In genomic region chr9:133621868-133622267, GRCh38 we compare ENCODE assay signal across 21 cellular contexts. TPM values are rescaled to one million over a fixed set of nuclear protein-coding genes. Genes with fewer than 3 reads are reported as not detected.
DNase-seq lines count a peak whose midpoint lies in the region; ATAC-seq lines count a peak whose summit lies in the region.
"Had no signal": no experiment of that assay in that cellular context is flagged by ENCODE, and none has a peak within 500 bp of the region (broad histone marks: within the 10 kb centered on the region; RNA-seq: fewer than 3 reads in every experiment).

No MANE protein-coding gene starts in this region.

- H3K9me3 ChIP-seq in T-helper 17 cell (ENCODE audit: control insufficient read depth, low read length, poor library complexity, severe bottlenecking), result no peaks in the 10 kb centered on the region

- DNase-seq in NCI-H1092 treated with DMSO at 0.1 percent for 48 hours (lab: John Stamatoyannopoulos, UW), result peak; percentile 12
- DNase-seq in NCI-H1092 (lab: John Stamatoyannopoulos, UW), result no peak
- DNase-seq in activated naive CD4-positive, alpha-beta T cell (lab: John Stamatoyannopoulos, UW), result no peak
- peak; percentile 68 for DNase-seq in NCI-H146 (lab: John Stamatoyannopoulos, UW)
- no peak for DNase-seq in T-helper 17 cell
- no peak for DNase-seq in NCI-H1930 (lab: John Stamatoyannopoulos, UW)
- DNase-seq: 8988T; C1 segment of cervical spinal cord; EL; GF-D8; IMR-90; NCI-H2029; NCI-H226; NCI-H524 treated with DMSO at 0.1 percent for 48 hours; NK-92 treated with Interleukin-12 subunit alpha and Interleukin-12 subunit beta, amount 100 ng/mL, for 24 hours had no signal

- peak overlapping the region; percentile 57 for H3K4me3 Mint-ChIP-seq in activated naive CD4-positive, alpha-beta T cell treated with anti-CD3 and anti-CD28 coated beads, Interleukin-2, amount 50 U/mL, for 24 hours
- H3K4me3 Mint-ChIP-seq in T-helper 17 cell, result peak overlapping the region; percentile 39
- H3K4me3 Mint-ChIP-seq: CD8-positive, alpha-beta T cell had no signal

- no peaks in the 10 kb centered on the region for H3K9me3 Mint-ChIP-seq in activated naive CD4-positive, alpha-beta T cell treated with anti-CD3 and anti-CD28 coated beads, Interleukin-2, amount 50 U/mL, for 24 hours

- H3K27me3 Mint-ChIP-seq in activated naive CD4-positive, alpha-beta T cell treated with anti-CD3 and anti-CD28 coated beads, Interleukin-2, amount 50 U/mL, for 24 hours, result no peaks in the 10 kb centered on the region
- no peaks in the 10 kb centered on the region for H3K27me3 Mint-ChIP-seq in T-helper 17 cell

- ATAC-seq in T-helper 17 cell (no peak), HG02852 (IDR thresholded peaks at IDR 0.05; ENCODE audit: unreplicated experiment) (no peak)
- ATAC-seq: CD8-positive, alpha-beta T cell; HCT116; Panc1 had no signal

- H3K36me3 Mint-ChIP-seq in activated naive CD4-positive, alpha-beta T cell treated with anti-CD3 and anti-CD28 coated beads, Interleukin-2, amount 50 U/mL, for 24 hours, result peaks cover 2% of the 10 kb centered on the region
- H3K36me3 Mint-ChIP-seq in T-helper 17 cell (ENCODE audit: low read depth), result no peaks in the 10 kb centered on the region
- H3K36me3 Mint-ChIP-seq: CD8-positive, alpha-beta T cell had no signal

- H3K4me1 Mint-ChIP-seq in activated naive CD4-positive, alpha-beta T cell treated with anti-CD3 and anti-CD28 coated beads, Interleukin-2, amount 50 U/mL, for 24 hours, result peaks cover 43% of the 10 kb centered on the region
- H3K4me1 Mint-ChIP-seq in T-helper 17 cell, result peaks cover 22% of the 10 kb centered on the region

- peak overlapping the region; percentile 60 for H3K27ac Mint-ChIP-seq in activated naive CD4-positive, alpha-beta T cell treated with anti-CD3 and anti-CD28 coated beads, Interleukin-2, amount 50 U/mL, for 24 hours
- peak overlapping the region; percentile 48 for H3K27ac Mint-ChIP-seq in T-helper 17 cell
- H3K27ac Mint-ChIP-seq: CD8-positive, alpha-beta T cell had no signal

RNA-seq across cellular contexts. Expression of gene FAM163B, which starts 12.7 kb away (rescaled TPM):
- total RNA-seq in T-helper 17 cell, result not detected
- total RNA-seq: CD8-positive, alpha-beta T cell; IMR-90 had no signal

RNA-seq across cellular contexts. Expression of gene DBH, which starts 14.3 kb away (rescaled TPM):
- under 1 TPM in 1 of 2 donors, not detected in 1; 0.18 TPM for total RNA-seq in T-helper 17 cell
- total RNA-seq: H1, IMR-90 had no signal

Comparison
In these comparisons a context has a peak if more than half of its experiments do, and no peak if none do; other contexts are left out.
1. DNase-seq: peak in NCI-H1092 treated with DMSO at 0.1 percent for 48 hours (single experiment) and NCI-H146 (single experiment); none in NCI-H1092 (single experiment), activated naive CD4-positive, alpha-beta T cell (0 of 4), T-helper 17 cell (0 of 3) and NCI-H1930 (0 of 2).